ENCODE assay signal across 10 cellular contexts in genomic region chr1:167723707-167724323, GRCh38. TPM values are rescaled to one million over a fixed set of nuclear protein-coding genes. Genes with fewer than 3 reads are reported as not detected.
A peak's percentile ranks its signal among the peaks of the same experiment; 100 is the strongest.
DNase-seq lines count a peak whose midpoint lies in the region; ATAC-seq and TF ChIP-seq lines count a peak whose summit lies in the region.
"Had no signal": no experiment of that assay in that cellular context is flagged by ENCODE, and none has a peak within 500 bp of the region (broad histone marks: within the 10 kb centered on the region; RNA-seq: fewer than 3 reads in every experiment).

No MANE protein-coding gene starts in this region.

- H3K27ac ChIP-seq in ascending aorta (no peak overlapping the region), left lung (no peak overlapping the region)

- H3K27me3 Mint-ChIP-seq in natural killer cell (ENCODE audit: low read depth in 2 of 2): peaks cover 0 to 11% of the 10 kb centered on the region in 2 donors
- H3K27me3 Mint-ChIP-seq in natural killer cell treated with Interleukin-12 subunit alpha and Interleukin-12 subunit beta and Interleukin-15 and Interleukin-18, amount 100 ng/mL, for 72 hours: peaks cover 10 to 13% of the 10 kb centered on the region in 2 donors

- H3K4me1 ChIP-seq in ascending aorta: peaks cover 3 to 30% of the 10 kb centered on the region in 2 donors
- peaks cover 2 to 48% of the 10 kb centered on the region in 2 donors for H3K4me1 ChIP-seq in left lung

- intact Hi-C loops in natural killer cell (cut with micrococcal nuclease): no loop called here
- intact Hi-C loops in ascending aorta (cut with DNase I): loop anchor here (5.0 kb wide), 1 partner anchor 358 kb away; no protein-coding TSS in a partner anchor
- intact Hi-C loops in left lung (cut with DNase I): no loop called here

- TF ChIP-seq CTCF in natural killer cell (IDR thresholded peaks at IDR 0.05) (no peak), ascending aorta (IDR thresholded peaks at IDR 0.05) (no peak), left lung (IDR thresholded peaks at IDR 0.05) (no peak)

- DNase-seq in natural killer cell (no peak), ascending aorta (ENCODE audit: low spot score in 2 of 2) (no peak), left lung (no peak), GDM1 (lab: John Stamatoyannopoulos, UW) (no peak), AG08396 (ENCODE audit: low spot score) (no peak), NCI-H1092 treated with DMSO at 0.1 percent for 48 hours (lab: John Stamatoyannopoulos, UW) (no peak), GM19238 (ENCODE audit: insufficient read length, low spot score) (no peak)
- DNase-seq in natural killer cell treated with Interleukin-12 subunit alpha and Interleukin-12 subunit beta and Interleukin-15 and Interleukin-18, amount 100 ng/mL, for 72 hours (ENCODE audit: low spot score): no peak
- DNase-seq: activated naive CD4-positive, alpha-beta T cell treated with Interleukin-2 at 50 U/mL for 16 hours; NCI-H2081 had no signal

- no peaks in the 10 kb centered on the region for H3K27me3 ChIP-seq in ascending aorta
- no peaks in the 10 kb centered on the region for H3K27me3 ChIP-seq in left lung

- ATAC-seq in natural killer cell: no peak
- ATAC-seq in natural killer cell treated with Interleukin-12 subunit alpha and Interleukin-12 subunit beta and Interleukin-15 and Interleukin-18, amount 100 ng/mL, for 72 hours: no peak
- ATAC-seq in left lung: no peak

- no peaks in the 10 kb centered on the region for H3K36me3 Mint-ChIP-seq in natural killer cell
- no peaks in the 10 kb centered on the region for H3K36me3 Mint-ChIP-seq in natural killer cell treated with Interleukin-12 subunit alpha and Interleukin-12 subunit beta and Interleukin-15 and Interleukin-18, amount 100 ng/mL, for 72 hours

- H3K9me3 Mint-ChIP-seq in natural killer cell: no peaks in the 10 kb centered on the region
- H3K9me3 Mint-ChIP-seq in natural killer cell treated with Interleukin-12 subunit alpha and Interleukin-12 subunit beta and Interleukin-15 and Interleukin-18, amount 100 ng/mL, for 72 hours: no peaks in the 10 kb centered on the region

- no peak overlapping the region for H3K27ac Mint-ChIP-seq in natural killer cell
- no peak overlapping the region for H3K27ac Mint-ChIP-seq in natural killer cell treated with Interleukin-12 subunit alpha and Interleukin-12 subunit beta and Interleukin-15 and Interleukin-18, amount 100 ng/mL, for 72 hours

- no peaks in the 10 kb centered on the region for H3K9me3 ChIP-seq in ascending aorta
- H3K9me3 ChIP-seq in left lung: no peaks in the 10 kb centered on the region

- peak overlapping the region; percentile 86 to 98 for H3K4me3 ChIP-seq in ascending aorta
- H3K4me3 ChIP-seq in left lung: peak overlapping the region; percentile 97 to 98

- peak overlapping the region; percentile 97 for H3K4me3 Mint-ChIP-seq in natural killer cell
- no peak overlapping the region for H3K4me3 Mint-ChIP-seq in natural killer cell treated with Interleukin-12 subunit alpha and Interleukin-12 subunit beta and Interleukin-15 and Interleukin-18, amount 100 ng/mL, for 72 hours

- H3K36me3 ChIP-seq in ascending aorta (no peaks in the 10 kb centered on the region), left lung (no peaks in the 10 kb centered on the region)

- peaks cover 11 to 14% of the 10 kb centered on the region in 2 donors for H3K4me1 Mint-ChIP-seq in natural killer cell
- peaks cover 14 to 33% of the 10 kb centered on the region in 2 donors for H3K4me1 Mint-ChIP-seq in natural killer cell treated with Interleukin-12 subunit alpha and Interleukin-12 subunit beta and Interleukin-15 and Interleukin-18, amount 100 ng/mL, for 72 hours (ENCODE audit: low read depth in 2 of 2)

RNA-seq across cellular contexts. Expression of gene MPZL1, which starts 2.0 kb away (rescaled TPM):
- total RNA-seq in natural killer cell (1 to 10 TPM; 3.4 to 4.6 (median 4.0) TPM), ascending aorta (58.9 TPM), left lung (100 to 1,000 TPM; 135 to 148 TPM)
- total RNA-seq in natural killer cell treated with Interleukin-12 subunit alpha and Interleukin-12 subunit beta and Interleukin-15 and Interleukin-18, amount 100 ng/mL, for 72 hours: 10 to 100 TPM; 15.3 to 25.6 TPM
